Comparison of ENCODE assay signal across 1 cellular context in genomic region chr15:44811347-44811746, GRCh38.
TF ChIP-seq lines count a peak whose summit lies in the region.

No MANE protein-coding gene starts in this region.

TF ChIP-seq in K562, 482 proteins besides CTCF, POLR2A, EP300 and RAD21 (continued from another document):
- TF ChIP-seq, protein P1, sequence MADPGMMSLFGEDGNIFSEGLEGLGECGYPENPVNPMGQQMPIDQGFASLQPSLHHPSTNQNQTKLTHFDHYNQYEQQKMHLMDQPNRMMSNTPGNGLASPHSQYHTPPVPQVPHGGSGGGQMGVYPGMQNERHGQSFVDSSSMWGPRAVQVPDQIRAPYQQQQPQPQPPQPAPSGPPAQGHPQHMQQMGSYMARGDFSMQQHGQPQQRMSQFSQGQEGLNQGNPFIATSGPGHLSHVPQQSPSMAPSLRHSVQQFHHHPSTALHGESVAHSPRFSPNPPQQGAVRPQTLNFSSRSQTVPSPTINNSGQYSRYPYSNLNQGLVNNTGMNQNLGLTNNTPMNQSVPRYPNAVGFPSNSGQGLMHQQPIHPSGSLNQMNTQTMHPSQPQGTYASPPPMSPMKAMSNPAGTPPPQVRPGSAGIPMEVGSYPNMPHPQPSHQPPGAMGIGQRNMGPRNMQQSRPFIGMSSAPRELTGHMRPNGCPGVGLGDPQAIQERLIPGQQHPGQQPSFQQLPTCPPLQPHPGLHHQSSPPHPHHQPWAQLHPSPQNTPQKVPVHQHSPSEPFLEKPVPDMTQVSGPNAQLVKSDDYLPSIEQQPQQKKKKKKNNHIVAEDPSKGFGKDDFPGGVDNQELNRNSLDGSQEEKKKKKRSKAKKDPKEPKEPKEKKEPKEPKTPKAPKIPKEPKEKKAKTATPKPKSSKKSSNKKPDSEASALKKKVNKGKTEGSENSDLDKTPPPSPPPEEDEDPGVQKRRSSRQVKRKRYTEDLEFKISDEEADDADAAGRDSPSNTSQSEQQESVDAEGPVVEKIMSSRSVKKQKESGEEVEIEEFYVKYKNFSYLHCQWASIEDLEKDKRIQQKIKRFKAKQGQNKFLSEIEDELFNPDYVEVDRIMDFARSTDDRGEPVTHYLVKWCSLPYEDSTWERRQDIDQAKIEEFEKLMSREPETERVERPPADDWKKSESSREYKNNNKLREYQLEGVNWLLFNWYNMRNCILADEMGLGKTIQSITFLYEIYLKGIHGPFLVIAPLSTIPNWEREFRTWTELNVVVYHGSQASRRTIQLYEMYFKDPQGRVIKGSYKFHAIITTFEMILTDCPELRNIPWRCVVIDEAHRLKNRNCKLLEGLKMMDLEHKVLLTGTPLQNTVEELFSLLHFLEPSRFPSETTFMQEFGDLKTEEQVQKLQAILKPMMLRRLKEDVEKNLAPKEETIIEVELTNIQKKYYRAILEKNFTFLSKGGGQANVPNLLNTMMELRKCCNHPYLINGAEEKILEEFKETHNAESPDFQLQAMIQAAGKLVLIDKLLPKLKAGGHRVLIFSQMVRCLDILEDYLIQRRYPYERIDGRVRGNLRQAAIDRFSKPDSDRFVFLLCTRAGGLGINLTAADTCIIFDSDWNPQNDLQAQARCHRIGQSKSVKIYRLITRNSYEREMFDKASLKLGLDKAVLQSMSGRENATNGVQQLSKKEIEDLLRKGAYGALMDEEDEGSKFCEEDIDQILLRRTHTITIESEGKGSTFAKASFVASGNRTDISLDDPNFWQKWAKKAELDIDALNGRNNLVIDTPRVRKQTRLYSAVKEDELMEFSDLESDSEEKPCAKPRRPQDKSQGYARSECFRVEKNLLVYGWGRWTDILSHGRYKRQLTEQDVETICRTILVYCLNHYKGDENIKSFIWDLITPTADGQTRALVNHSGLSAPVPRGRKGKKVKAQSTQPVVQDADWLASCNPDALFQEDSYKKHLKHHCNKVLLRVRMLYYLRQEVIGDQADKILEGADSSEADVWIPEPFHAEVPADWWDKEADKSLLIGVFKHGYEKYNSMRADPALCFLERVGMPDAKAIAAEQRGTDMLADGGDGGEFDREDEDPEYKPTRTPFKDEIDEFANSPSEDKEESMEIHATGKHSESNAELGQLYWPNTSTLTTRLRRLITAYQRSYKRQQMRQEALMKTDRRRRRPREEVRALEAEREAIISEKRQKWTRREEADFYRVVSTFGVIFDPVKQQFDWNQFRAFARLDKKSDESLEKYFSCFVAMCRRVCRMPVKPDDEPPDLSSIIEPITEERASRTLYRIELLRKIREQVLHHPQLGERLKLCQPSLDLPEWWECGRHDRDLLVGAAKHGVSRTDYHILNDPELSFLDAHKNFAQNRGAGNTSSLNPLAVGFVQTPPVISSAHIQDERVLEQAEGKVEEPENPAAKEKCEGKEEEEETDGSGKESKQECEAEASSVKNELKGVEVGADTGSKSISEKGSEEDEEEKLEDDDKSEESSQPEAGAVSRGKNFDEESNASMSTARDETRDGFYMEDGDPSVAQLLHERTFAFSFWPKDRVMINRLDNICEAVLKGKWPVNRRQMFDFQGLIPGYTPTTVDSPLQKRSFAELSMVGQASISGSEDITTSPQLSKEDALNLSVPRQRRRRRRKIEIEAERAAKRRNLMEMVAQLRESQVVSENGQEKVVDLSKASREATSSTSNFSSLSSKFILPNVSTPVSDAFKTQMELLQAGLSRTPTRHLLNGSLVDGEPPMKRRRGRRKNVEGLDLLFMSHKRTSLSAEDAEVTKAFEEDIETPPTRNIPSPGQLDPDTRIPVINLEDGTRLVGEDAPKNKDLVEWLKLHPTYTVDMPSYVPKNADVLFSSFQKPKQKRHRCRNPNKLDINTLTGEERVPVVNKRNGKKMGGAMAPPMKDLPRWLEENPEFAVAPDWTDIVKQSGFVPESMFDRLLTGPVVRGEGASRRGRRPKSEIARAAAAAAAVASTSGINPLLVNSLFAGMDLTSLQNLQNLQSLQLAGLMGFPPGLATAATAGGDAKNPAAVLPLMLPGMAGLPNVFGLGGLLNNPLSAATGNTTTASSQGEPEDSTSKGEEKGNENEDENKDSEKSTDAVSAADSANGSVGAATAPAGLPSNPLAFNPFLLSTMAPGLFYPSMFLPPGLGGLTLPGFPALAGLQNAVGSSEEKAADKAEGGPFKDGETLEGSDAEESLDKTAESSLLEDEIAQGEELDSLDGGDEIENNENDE (IDR thresholded peaks at IDR 0.05; ENCODE audit: low read depth, low read length): no peak
- no peak for TF ChIP-seq ZNF584 (CRISPR knock-in tag; IDR thresholded peaks at IDR 0.05; ENCODE audit: low read depth)
- TF ChIP-seq ZFX (CRISPR knock-in tag; IDR thresholded peaks at IDR 0.05): no peak
- no peak for TF ChIP-seq E2F5 (CRISPR knock-in tag; IDR thresholded peaks at IDR 0.05)
- no peak for TF ChIP-seq FOSL1 (tag; conservative IDR thresholded peaks at IDR 0.05)
- TF ChIP-seq HDAC3 (IDR thresholded peaks at IDR 0.05; ENCODE audit: borderline replicate concordance, partially characterized antibody): no peak
- TF ChIP-seq, protein P2, sequence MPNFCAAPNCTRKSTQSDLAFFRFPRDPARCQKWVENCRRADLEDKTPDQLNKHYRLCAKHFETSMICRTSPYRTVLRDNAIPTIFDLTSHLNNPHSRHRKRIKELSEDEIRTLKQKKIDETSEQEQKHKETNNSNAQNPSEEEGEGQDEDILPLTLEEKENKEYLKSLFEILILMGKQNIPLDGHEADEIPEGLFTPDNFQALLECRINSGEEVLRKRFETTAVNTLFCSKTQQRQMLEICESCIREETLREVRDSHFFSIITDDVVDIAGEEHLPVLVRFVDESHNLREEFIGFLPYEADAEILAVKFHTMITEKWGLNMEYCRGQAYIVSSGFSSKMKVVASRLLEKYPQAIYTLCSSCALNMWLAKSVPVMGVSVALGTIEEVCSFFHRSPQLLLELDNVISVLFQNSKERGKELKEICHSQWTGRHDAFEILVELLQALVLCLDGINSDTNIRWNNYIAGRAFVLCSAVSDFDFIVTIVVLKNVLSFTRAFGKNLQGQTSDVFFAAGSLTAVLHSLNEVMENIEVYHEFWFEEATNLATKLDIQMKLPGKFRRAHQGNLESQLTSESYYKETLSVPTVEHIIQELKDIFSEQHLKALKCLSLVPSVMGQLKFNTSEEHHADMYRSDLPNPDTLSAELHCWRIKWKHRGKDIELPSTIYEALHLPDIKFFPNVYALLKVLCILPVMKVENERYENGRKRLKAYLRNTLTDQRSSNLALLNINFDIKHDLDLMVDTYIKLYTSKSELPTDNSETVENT (CRISPR knock-in tag; IDR thresholded peaks at IDR 0.05): no peak
- no peak for TF ChIP-seq SIX5 (IDR thresholded peaks at IDR 0.05; ENCODE audit: borderline replicate concordance in 1 of 2, insufficient read depth in 1 of 2, low read depth in 1 of 2, low read length in 2 of 2)
- no peak for TF ChIP-seq FOXJ2 (tag; IDR thresholded peaks at IDR 0.05)
- no peak for TF ChIP-seq TEAD1 (CRISPR knock-in tag; IDR thresholded peaks at IDR 0.05)
- no peak for TF ChIP-seq MXD1 (CRISPR knock-in tag; IDR thresholded peaks at IDR 0.05; ENCODE audit: borderline replicate concordance, poor library complexity, severe bottlenecking)
- TF ChIP-seq SLC30A9 (CRISPR knock-in tag; IDR thresholded peaks at IDR 0.05): no peak
- TF ChIP-seq CBX5 (IDR thresholded peaks at IDR 0.05; ENCODE audit: borderline replicate concordance, low read depth): no peak
- no peak for TF ChIP-seq PREB (CRISPR knock-in tag; IDR thresholded peaks at IDR 0.05)
- no peak for TF ChIP-seq ZFP1 (CRISPR knock-in tag; IDR thresholded peaks at IDR 0.05)
- 0 out of 2 replicates have a peak, but pooled peaks have one; percentile 23 for TF ChIP-seq MYC (IDR thresholded peaks at IDR 0.05; ENCODE audit: low read depth, low read length)
- TF ChIP-seq MYC (CRISPR knock-in tag; IDR thresholded peaks at IDR 0.05; ENCODE audit: borderline replicate concordance, low read depth): no peak
- no peak for TF ChIP-seq DACH1 (IDR thresholded peaks at IDR 0.05; ENCODE audit: partially characterized antibody)
- no peak for TF ChIP-seq ARHGAP35 (IDR thresholded peaks at IDR 0.05; ENCODE audit: partially characterized antibody)
- no peak for TF ChIP-seq GATA2 (CRISPR knock-in tag; IDR thresholded peaks at IDR 0.05)
- TF ChIP-seq, protein P3, sequence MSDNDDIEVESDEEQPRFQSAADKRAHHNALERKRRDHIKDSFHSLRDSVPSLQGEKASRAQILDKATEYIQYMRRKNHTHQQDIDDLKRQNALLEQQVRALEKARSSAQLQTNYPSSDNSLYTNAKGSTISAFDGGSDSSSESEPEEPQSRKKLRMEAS (CRISPR knock-in tag; IDR thresholded peaks at IDR 0.05): no peak
- peak; percentile 72 for TF ChIP-seq RBM25 (IDR thresholded peaks at IDR 0.05; ENCODE audit: low read depth, low read length, severe bottlenecking)
- TF ChIP-seq, protein P4, sequence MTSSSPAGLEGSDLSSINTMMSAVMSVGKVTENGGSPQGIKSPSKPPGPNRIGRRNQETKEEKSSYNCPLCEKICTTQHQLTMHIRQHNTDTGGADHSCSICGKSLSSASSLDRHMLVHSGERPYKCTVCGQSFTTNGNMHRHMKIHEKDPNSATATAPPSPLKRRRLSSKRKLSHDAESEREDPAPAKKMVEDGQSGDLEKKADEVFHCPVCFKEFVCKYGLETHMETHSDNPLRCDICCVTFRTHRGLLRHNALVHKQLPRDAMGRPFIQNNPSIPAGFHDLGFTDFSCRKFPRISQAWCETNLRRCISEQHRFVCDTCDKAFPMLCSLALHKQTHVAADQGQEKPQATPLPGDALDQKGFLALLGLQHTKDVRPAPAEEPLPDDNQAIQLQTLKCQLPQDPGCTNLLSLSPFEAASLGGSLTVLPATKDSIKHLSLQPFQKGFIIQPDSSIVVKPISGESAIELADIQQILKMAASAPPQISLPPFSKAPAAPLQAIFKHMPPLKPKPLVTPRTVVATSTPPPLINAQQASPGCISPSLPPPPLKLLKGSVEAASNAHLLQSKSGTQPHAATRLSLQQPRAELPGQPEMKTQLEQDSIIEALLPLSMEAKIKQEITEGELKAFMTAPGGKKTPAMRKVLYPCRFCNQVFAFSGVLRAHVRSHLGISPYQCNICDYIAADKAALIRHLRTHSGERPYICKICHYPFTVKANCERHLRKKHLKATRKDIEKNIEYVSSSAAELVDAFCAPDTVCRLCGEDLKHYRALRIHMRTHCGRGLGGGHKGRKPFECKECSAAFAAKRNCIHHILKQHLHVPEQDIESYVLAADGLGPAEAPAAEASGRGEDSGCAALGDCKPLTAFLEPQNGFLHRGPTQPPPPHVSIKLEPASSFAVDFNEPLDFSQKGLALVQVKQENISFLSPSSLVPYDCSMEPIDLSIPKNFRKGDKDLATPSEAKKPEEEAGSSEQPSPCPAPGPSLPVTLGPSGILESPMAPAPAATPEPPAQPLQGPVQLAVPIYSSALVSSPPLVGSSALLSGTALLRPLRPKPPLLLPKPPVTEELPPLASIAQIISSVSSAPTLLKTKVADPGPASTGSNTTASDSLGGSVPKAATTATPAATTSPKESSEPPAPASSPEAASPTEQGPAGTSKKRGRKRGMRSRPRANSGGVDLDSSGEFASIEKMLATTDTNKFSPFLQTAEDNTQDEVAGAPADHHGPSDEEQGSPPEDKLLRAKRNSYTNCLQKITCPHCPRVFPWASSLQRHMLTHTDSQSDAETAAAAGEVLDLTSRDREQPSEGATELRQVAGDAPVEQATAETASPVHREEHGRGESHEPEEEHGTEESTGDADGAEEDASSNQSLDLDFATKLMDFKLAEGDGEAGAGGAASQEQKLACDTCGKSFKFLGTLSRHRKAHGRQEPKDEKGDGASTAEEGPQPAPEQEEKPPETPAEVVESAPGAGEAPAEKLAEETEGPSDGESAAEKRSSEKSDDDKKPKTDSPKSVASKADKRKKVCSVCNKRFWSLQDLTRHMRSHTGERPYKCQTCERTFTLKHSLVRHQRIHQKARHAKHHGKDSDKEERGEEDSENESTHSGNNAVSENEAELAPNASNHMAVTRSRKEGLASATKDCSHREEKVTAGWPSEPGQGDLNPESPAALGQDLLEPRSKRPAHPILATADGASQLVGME (CRISPR knock-in tag; IDR thresholded peaks at IDR 0.05): no peak
- no peak for TF ChIP-seq SMC3 (conservative IDR thresholded peaks at IDR 0.05; ENCODE audit: insufficient read depth, low read depth, low read length)
- no peak for TF ChIP-seq CCAR2 (IDR thresholded peaks at IDR 0.05; ENCODE audit: low read depth, low read length)
- TF ChIP-seq BHLHE40 (IDR thresholded peaks at IDR 0.05; ENCODE audit: low read length): no peak
- no peak for TF ChIP-seq CEBPG (CRISPR knock-in tag; IDR thresholded peaks at IDR 0.05)
- TF ChIP-seq CEBPG (tag; conservative IDR thresholded peaks at IDR 0.05 in 1 of 2, IDR thresholded peaks at IDR 0.05 in 1 of 2): no peak
- TF ChIP-seq TEAD2 (tag; IDR thresholded peaks at IDR 0.05): no peak
- no peak for TF ChIP-seq PML (IDR thresholded peaks at IDR 0.05; ENCODE audit: low read length)
